Comparison of ENCODE assay signal across 12 cellular contexts in the genomic region with DNA sequence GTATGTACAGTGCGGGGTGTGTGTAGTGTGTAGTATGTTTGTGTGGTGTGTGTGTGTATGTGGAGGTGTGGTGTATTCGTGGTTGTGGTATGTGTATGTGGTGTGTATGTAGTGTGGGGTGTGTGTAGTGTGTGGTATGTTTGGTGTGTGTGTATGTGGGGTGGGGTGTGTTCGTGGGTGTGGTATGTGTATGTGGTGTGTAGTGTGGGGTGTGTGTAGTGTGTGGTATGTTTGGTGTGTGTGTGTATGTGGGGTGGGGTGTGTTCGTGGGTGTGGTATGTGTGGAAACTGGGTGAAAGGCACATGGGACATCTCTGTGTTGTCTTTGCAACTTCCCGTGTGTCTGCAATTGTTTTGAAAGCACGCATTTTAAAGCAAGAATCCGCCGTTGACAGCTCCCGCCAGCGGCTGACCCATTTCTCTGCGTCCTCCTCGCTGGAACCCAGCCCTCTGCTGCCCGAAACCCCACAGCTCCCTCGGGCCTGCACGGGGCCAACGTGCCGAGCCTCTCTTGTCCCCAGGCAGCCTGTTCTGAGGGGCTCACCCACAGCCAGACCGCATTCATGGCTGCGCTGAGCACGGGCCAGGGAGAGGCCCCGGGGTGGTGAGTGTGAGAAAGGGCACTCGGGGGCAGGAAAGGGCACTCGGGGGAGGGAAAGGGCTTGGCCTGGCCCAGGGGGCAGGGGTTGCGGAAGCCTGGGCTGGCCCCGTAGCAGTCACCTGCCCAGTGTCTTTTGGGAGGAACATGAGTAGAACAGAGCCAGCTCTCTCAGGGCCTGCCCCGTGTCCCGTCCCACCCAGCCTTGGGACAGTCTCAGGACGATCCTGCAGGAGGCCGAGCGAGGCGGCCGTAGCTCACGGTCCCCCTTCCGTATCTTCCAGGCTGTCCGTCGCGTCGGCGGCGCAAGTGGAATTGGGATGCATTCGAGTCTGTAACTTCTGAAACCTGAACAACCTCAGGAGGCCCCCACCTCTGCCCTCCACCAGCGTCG.
DNase-seq lines count a peak whose midpoint lies in the region; ATAC-seq and TF ChIP-seq lines count a peak whose summit lies in the region.
"Had no signal": no experiment of that assay in that cellular context is flagged by ENCODE, and none has a peak within 500 bp of the region (broad histone marks: within the 10 kb centered on the region; RNA-seq: fewer than 3 reads in every experiment).

No MANE protein-coding gene starts in this region.

- H3K4me3 Mint-ChIP-seq in activated T-helper 1 cell treated with anti-CD3 and anti-CD28 coated beads, Interleukin-12 subunit alpha, Interleukin-12 subunit beta, Interleukin-2, Interleukin-4 antibody, amounts not matched to agents 30 ng/mL and 10 ng/mL and 1 ng/mL, durations not matched to agents 14 hours and 24 hours and 36 hours, result no peak overlapping the region

- H3K4me1 ChIP-seq in body of pancreas, result no peaks in the 10 kb centered on the region
- H3K4me1 ChIP-seq: ascending aorta had no signal

- intact Hi-C loops in body of pancreas (cut with DNase I), result no loop called here
- intact Hi-C loops in left ventricle myocardium superior (cut with micrococcal nuclease), result no loop called here
- intact Hi-C loops in posterior vena cava (cut with DNase I), result no loop called here
- intact Hi-C loops in activated T-helper 1 cell treated with anti-CD3 and anti-CD28 coated beads, Interleukin-12 subunit alpha, Interleukin-12 subunit beta, Interleukin-2, Interleukin-4 antibody, amounts not matched to agents 30 ng/mL and 10 ng/mL and 1 ng/mL, durations not matched to agents 14 hours and 24 hours and 36 hours (cut with micrococcal nuclease), result no loop called here

- DNase-seq in EH (ENCODE audit: low read depth) (peak; percentile 82), body of pancreas (peak in 1 of 4 donors; percentile 13), left ventricle myocardium superior (peak; percentile 66), posterior vena cava (ENCODE audit: low spot score) (peak; percentile 85), NCI-H748 (lab: John Stamatoyannopoulos, UW; ENCODE audit: unreplicated experiment) (no peak), NCI-H446 (lab: John Stamatoyannopoulos, UW) (no peak), nucleus accumbens (lab: John Stamatoyannopoulos, UW) (no peak)
- DNase-seq in activated T-helper 1 cell treated with anti-CD3 and anti-CD28 coated beads, Interleukin-12 subunit alpha, Interleukin-12 subunit beta, Interleukin-2, Interleukin-4 antibody, amounts not matched to agents 30 ng/mL and 10 ng/mL and 1 ng/mL, durations not matched to agents 14 hours and 24 hours and 36 hours (ENCODE audit: low spot score), result no peak
- DNase-seq: activated CD8-positive, alpha-beta memory T cell treated with anti-CD3 and anti-CD28 coated beads for 24 hours; NCI-H2171 treated with DMSO at 0.1 percent for 48 hours had no signal

- no peaks in the 10 kb centered on the region for H3K27me3 Mint-ChIP-seq in activated T-helper 1 cell treated with anti-CD3 and anti-CD28 coated beads, Interleukin-12 subunit alpha, Interleukin-12 subunit beta, Interleukin-2, Interleukin-4 antibody, amounts not matched to agents 30 ng/mL and 10 ng/mL and 1 ng/mL, durations not matched to agents 14 hours and 24 hours and 36 hours (ENCODE audit: insufficient read depth)

- H3K9me3 Mint-ChIP-seq in activated T-helper 1 cell treated with anti-CD3 and anti-CD28 coated beads, Interleukin-12 subunit alpha, Interleukin-12 subunit beta, Interleukin-2, Interleukin-4 antibody, amounts not matched to agents 30 ng/mL and 10 ng/mL and 1 ng/mL, durations not matched to agents 14 hours and 24 hours and 36 hours, result peaks cover 5% of the 10 kb centered on the region

- no peaks in the 10 kb centered on the region for H3K27me3 ChIP-seq in body of pancreas
- H3K27me3 ChIP-seq: ascending aorta had no signal

- no peak for TF ChIP-seq POLR2A in body of pancreas (IDR thresholded peaks at IDR 0.05)

- ATAC-seq in body of pancreas (peak; percentile 38), left ventricle myocardium superior (peak; percentile 62)

- no peak overlapping the region for H3K27ac Mint-ChIP-seq in activated T-helper 1 cell treated with anti-CD3 and anti-CD28 coated beads, Interleukin-12 subunit alpha, Interleukin-12 subunit beta, Interleukin-2, Interleukin-4 antibody, amounts not matched to agents 30 ng/mL and 10 ng/mL and 1 ng/mL, durations not matched to agents 14 hours and 24 hours and 36 hours
- H3K27ac Mint-ChIP-seq: progenitor cell of endocrine pancreas had no signal

- H3K9me3 ChIP-seq in body of pancreas, result no peaks in the 10 kb centered on the region
- H3K9me3 ChIP-seq: ascending aorta had no signal

- no peak for TF ChIP-seq CTCF in body of pancreas (IDR thresholded peaks at IDR 0.05)

- no peaks in the 10 kb centered on the region for H3K36me3 ChIP-seq in body of pancreas (replicated peaks in 1 of 2; ENCODE audit: insufficient read depth in 1 of 2, low read depth in 2 of 2)

- 49 to 51% methylated on average over 28 to 43 of the region's 43 CpGs for WGBS in body of pancreas, 2 donors

- no peaks in the 10 kb centered on the region for H3K36me3 Mint-ChIP-seq in activated T-helper 1 cell treated with anti-CD3 and anti-CD28 coated beads, Interleukin-12 subunit alpha, Interleukin-12 subunit beta, Interleukin-2, Interleukin-4 antibody, amounts not matched to agents 30 ng/mL and 10 ng/mL and 1 ng/mL, durations not matched to agents 14 hours and 24 hours and 36 hours (ENCODE audit: low read depth)

- no peaks in the 10 kb centered on the region for H3K4me1 Mint-ChIP-seq in activated T-helper 1 cell treated with anti-CD3 and anti-CD28 coated beads, Interleukin-12 subunit alpha, Interleukin-12 subunit beta, Interleukin-2, Interleukin-4 antibody, amounts not matched to agents 30 ng/mL and 10 ng/mL and 1 ng/mL, durations not matched to agents 14 hours and 24 hours and 36 hours (ENCODE audit: low read depth)

- no peak overlapping the region for H3K4me3 ChIP-seq in body of pancreas
- H3K4me3 ChIP-seq: ascending aorta had no signal

- H3K27ac ChIP-seq in body of pancreas, result no peak overlapping the region
- H3K27ac ChIP-seq: ascending aorta had no signal

Comparison
In these comparisons a context has a peak if more than half of its experiments do, and no peak if none do; other contexts are left out.
1. DNase-seq: peak in EH (single experiment), left ventricle myocardium superior (single experiment) and posterior vena cava (single experiment); none in NCI-H748 (single experiment), NCI-H446 (0 of 2), activated T-helper 1 cell treated with anti-CD3 and anti-CD28 coated beads, Interleukin-12 subunit alpha, Interleukin-12 subunit beta, Interleukin-2, Interleukin-4 antibody, amounts not matched to agents 30 ng/mL and 10 ng/mL and 1 ng/mL, durations not matched to agents 14 hours and 24 hours and 36 hours (single experiment) and nucleus accumbens (0 of 56).